In the genomic region with DNA sequence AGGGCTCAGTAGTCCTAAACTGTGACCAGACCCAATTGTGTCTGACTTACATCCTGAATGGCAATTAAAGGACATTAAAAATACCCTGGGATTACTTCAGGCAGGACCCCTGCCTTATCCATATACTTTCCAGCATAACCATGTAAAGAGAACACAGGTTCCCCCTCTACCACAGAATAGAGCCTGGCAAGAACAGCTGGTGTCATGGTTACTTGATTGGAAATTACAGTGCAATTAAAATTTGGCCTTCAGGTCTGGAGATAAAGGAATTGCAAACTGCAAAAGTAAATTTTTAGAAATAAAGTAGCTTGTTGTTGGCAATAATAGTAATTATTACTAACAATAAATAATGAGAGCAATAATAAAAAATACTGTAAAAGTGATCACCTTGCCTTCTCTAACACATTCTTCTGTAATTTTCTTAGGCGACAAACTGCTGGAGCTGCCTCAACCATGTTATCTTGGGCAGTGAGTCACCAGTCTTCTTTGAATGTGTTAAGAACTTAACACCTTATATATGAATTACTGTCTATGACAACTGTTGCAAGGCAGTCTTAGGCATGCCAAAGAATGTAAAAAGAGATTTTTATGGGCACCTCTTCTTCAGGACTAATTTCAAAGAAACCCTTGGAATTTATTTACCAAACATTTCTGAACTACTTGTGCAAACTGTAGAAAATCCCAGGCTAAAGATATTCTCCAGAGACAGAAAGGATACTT, we compare ENCODE assay signal across 21 cellular contexts. TPM values are rescaled to one million over a fixed set of nuclear protein-coding genes. Genes with fewer than 3 reads are reported as not detected.
A peak's percentile ranks its signal among the peaks of the same experiment; 100 is the strongest.
DNase-seq lines count a peak whose midpoint lies in the region; ATAC-seq and TF ChIP-seq lines count a peak whose summit lies in the region.
"Had no signal": no experiment of that assay in that cellular context is flagged by ENCODE, and none has a peak within 500 bp of the region (broad histone marks: within the 10 kb centered on the region; RNA-seq: fewer than 3 reads in every experiment).

No MANE protein-coding gene starts in this region.

- POLR2A ChIA-PET in PC-9 (lab: Charles Lee; ENCODE audit: unreplicated experiment) = no interaction called here

- H3K27ac ChIP-seq in GM23248 (0 out of 2 replicates have a peak overlapping the region, but pooled peaks have one; percentile 1), PC-9 (peak overlapping the region; percentile 44), endodermal cell (ENCODE audit: low read depth, low read length) (no peak overlapping the region), psoas muscle (no peak overlapping the region)
- H3K27ac ChIP-seq: cardiac muscle cell, transverse colon had no signal

- peaks cover 47% of the 10 kb centered on the region for H3F3A ChIP-seq in GM23248 (ENCODE audit: insufficient read depth)
- H3F3A ChIP-seq in PC-9 (ENCODE audit: insufficient read depth, low read depth) = peaks cover 32% of the 10 kb centered on the region

- peak; percentile 63 for DNase-seq in GM23248
- DNase-seq in PC-9 = peak in 1 of 2 experiments; percentile 67
- no peak for DNase-seq in endodermal cell
- DNase-seq in psoas muscle = no peak
- DNase-seq in iPS-NIHi7 (ENCODE audit: extremely low spot score) = no peak
- no peak for DNase-seq in type B pancreatic cell (ENCODE audit: extremely low spot score, unreplicated experiment)
- DNase-seq in stimulated activated naive CD8-positive, alpha-beta T cell treated with anti-CD3 and anti-CD28 coated beads, Interleukin-15, amount 100 ng/mL, for 72 hours = no peak
- DNase-seq: activated CD4-positive, alpha-beta T cell treated with anti-CD3 and anti-CD28 coated beads, Interleukin-2, amount 50 U/mL, for 4 hours; activated T-cell treated with anti-CD3 and anti-CD28 coated beads, Interleukin-2, amount 50 U/mL, for 1 hour; hippocampal formation; left cardiac atrium; midbrain; NCI-H187 treated with DMSO at 0.1 percent for 48 hours; NCI-H524 treated with DMSO at 0.1 percent for 48 hours; retina; stimulated activated naive CD4-positive, alpha-beta T cell treated with Interleukin-2 at 50 U/mL for 16 hours; transverse colon had no signal

- no peaks in the 10 kb centered on the region for H3K27me3 ChIP-seq in GM23248 (replicated peaks; ENCODE audit: insufficient read depth)
- H3K27me3 ChIP-seq in PC-9 (ENCODE audit: insufficient read depth, low read depth) = no peaks in the 10 kb centered on the region
- H3K27me3 ChIP-seq in endodermal cell (ENCODE audit: control insufficient read depth, insufficient read depth, low read length, poor library complexity, severe bottlenecking) = no peaks in the 10 kb centered on the region
- H3K27me3 ChIP-seq in psoas muscle (ENCODE audit: insufficient read depth in 3 of 3, low read length in 2 of 3) = no peaks in the 10 kb centered on the region
- H3K27me3 ChIP-seq: cardiac muscle cell, transverse colon had no signal

- CTCF ChIA-PET in PC-9 (lab: Charles Lee) = no interaction called here

- peak overlapping the region; percentile 10 for H3K27ac Mint-ChIP-seq in endodermal cell
- H3K27ac Mint-ChIP-seq in type B pancreatic cell = no peak overlapping the region
- no peak overlapping the region for H3K27ac Mint-ChIP-seq in stimulated activated naive CD8-positive, alpha-beta T cell treated with anti-CD3 and anti-CD28 coated beads, Interleukin-15, amount 100 ng/mL, for 72 hours
- H3K27ac Mint-ChIP-seq: activated naive CD4-positive, alpha-beta T cell treated with anti-CD3 and anti-CD28 coated beads, Interleukin-2, amount 50 U/mL, for 72 hours; B cell had no signal

- in situ Hi-C loops in GM23248 (cut with MboI) = no loop called here

- H3K79me2 ChIP-seq in GM23248 (ENCODE audit: insufficient read depth) = no peaks in the 10 kb centered on the region; the same call in 1 of the 2 replicates
- H3K79me2 ChIP-seq in PC-9 (ENCODE audit: low read depth) = no peaks in the 10 kb centered on the region; the same call in 1 of the 2 replicates

- BruUV-seq in PC-9 (replicated peaks; lab: Mats Ljungman, UMichigan) = no TSS peak

- H3K4me1 ChIP-seq in GM23248 (ENCODE audit: insufficient read depth) (peaks cover 61% of the 10 kb centered on the region), PC-9 (replicated peaks; ENCODE audit: insufficient read depth) (peaks cover 39% of the 10 kb centered on the region), endodermal cell (ENCODE audit: control insufficient read depth, insufficient read depth, low read length) (peaks cover 27% of the 10 kb centered on the region), psoas muscle (peaks cover 8% of the 10 kb centered on the region)

- H3K27me3 Mint-ChIP-seq in endodermal cell (ENCODE audit: insufficient read depth) (no peaks in the 10 kb centered on the region), type B pancreatic cell (no peaks in the 10 kb centered on the region)
- H3K27me3 Mint-ChIP-seq in stimulated activated naive CD8-positive, alpha-beta T cell treated with anti-CD3 and anti-CD28 coated beads, Interleukin-15, amount 100 ng/mL, for 72 hours = no peaks in the 10 kb centered on the region
- H3K27me3 Mint-ChIP-seq: B cell had no signal

- peaks cover 46% of the 10 kb centered on the region for H3K4me1 Mint-ChIP-seq in endodermal cell
- H3K4me1 Mint-ChIP-seq in type B pancreatic cell (ENCODE audit: unreplicated experiment) = peaks cover 23% of the 10 kb centered on the region
- H3K4me1 Mint-ChIP-seq in stimulated activated naive CD8-positive, alpha-beta T cell treated with anti-CD3 and anti-CD28 coated beads, Interleukin-15, amount 100 ng/mL, for 72 hours = peaks cover 5% of the 10 kb centered on the region
- H3K4me1 Mint-ChIP-seq: B cell had no signal

- H3K36me3 Mint-ChIP-seq in endodermal cell (ENCODE audit: low read depth) = no peaks in the 10 kb centered on the region
- peaks cover 5% of the 10 kb centered on the region for H3K36me3 Mint-ChIP-seq in type B pancreatic cell
- H3K36me3 Mint-ChIP-seq: activated naive CD4-positive, alpha-beta T cell treated with anti-CD3 and anti-CD28 coated beads, Interleukin-2, amount 50 U/mL, for 72 hours had no signal

- ATAC-seq in psoas muscle (peak in 3 of 4 donors; percentile 59 to 87 (median 82)), GM18505 (IDR thresholded peaks at IDR 0.05; ENCODE audit: unreplicated experiment) (no peak)
- ATAC-seq in stimulated activated naive CD8-positive, alpha-beta T cell treated with anti-CD3 and anti-CD28 coated beads, Interleukin-15, amount 100 ng/mL, for 72 hours = no peak
- ATAC-seq: activated naive CD4-positive, alpha-beta T cell treated with anti-CD3 and anti-CD28 coated beads, Interleukin-2, amount 50 U/mL, for 72 hours; left cardiac atrium had no signal

- intact Hi-C loops in PC-9 (cut with micrococcal nuclease; ENCODE audit: unreplicated experiment) = loop anchor here (1.0 to 2.0 kb wide), 2 partner anchors 32 to 162 kb away; no protein-coding TSS in a partner anchor
- intact Hi-C loops in psoas muscle (cut with DNase I) = no loop called here

- no peaks in the 10 kb centered on the region for H3K36me3 ChIP-seq in GM23248 (ENCODE audit: low read depth)
- H3K36me3 ChIP-seq in PC-9 (ENCODE audit: low read depth) = no peaks in the 10 kb centered on the region
- H3K36me3 ChIP-seq in endodermal cell (ENCODE audit: control insufficient read depth, insufficient read depth, low read length) = no peaks in the 10 kb centered on the region
- H3K36me3 ChIP-seq in psoas muscle (ENCODE audit: insufficient read depth in 1 of 2, low read depth in 1 of 2) = no peaks in the 10 kb centered on the region
- H3K36me3 ChIP-seq: cardiac muscle cell, transverse colon had no signal

- H3K9me2 ChIP-seq in GM23248 (ENCODE audit: insufficient read depth) (no peaks in the 10 kb centered on the region), PC-9 (ENCODE audit: insufficient read depth) (no peaks in the 10 kb centered on the region)

- H2AFZ ChIP-seq in GM23248 = no peak overlapping the region
- no peak overlapping the region for H2AFZ ChIP-seq in PC-9

- H3K4me3 Mint-ChIP-seq in endodermal cell = no peak overlapping the region
- no peak overlapping the region for H3K4me3 Mint-ChIP-seq in type B pancreatic cell
- no peak overlapping the region for H3K4me3 Mint-ChIP-seq in stimulated activated naive CD8-positive, alpha-beta T cell treated with anti-CD3 and anti-CD28 coated beads, Interleukin-15, amount 100 ng/mL, for 72 hours
- H3K4me3 Mint-ChIP-seq: B cell had no signal

- no peak overlapping the region for H3K4me3 ChIP-seq in GM23248
- H3K4me3 ChIP-seq in PC-9 = no peak overlapping the region
- H3K4me3 ChIP-seq in endodermal cell (ENCODE audit: low read length) = no peak overlapping the region
- no peak overlapping the region for H3K4me3 ChIP-seq in psoas muscle
- H3K4me3 ChIP-seq: cardiac muscle cell, transverse colon had no signal

- WGBS in GM23248 (ENCODE audit: low coverage in 1 of 2, low lambda C conversion rate in 2 of 2, missing lambda C conversion rate in 2 of 2), 2 experiments = 65 to 73% methylated on average over 1 of the region's 1 CpG
- 90% methylated on average over 1 of the region's 1 CpG; no CpG with 5 or more reads in 1 of the 2 experiments for WGBS in endodermal cell (ENCODE audit: insufficient coverage in 1 of 2, insufficient read length in 1 of 2), 2 experiments
- WGBS in psoas muscle, 3 donors = 32 to 45% (median 39%) methylated on average over 1 of the region's 1 CpG

- no peak for TF ChIP-seq POLR2A in GM18505 (IDR thresholded peaks at IDR 0.05; ENCODE audit: borderline replicate concordance, extremely low read depth, insufficient read depth, insufficient read length)

- no peak overlapping the region for H3K9ac ChIP-seq in GM23248
- H3K9ac ChIP-seq in endodermal cell (ENCODE audit: extremely low read depth, low read length, poor library complexity, severe bottlenecking) = no peak overlapping the region

- H3K9me3 ChIP-seq in GM23248 (ENCODE audit: low read depth) = no peaks in the 10 kb centered on the region
- H3K9me3 ChIP-seq in PC-9 (ENCODE audit: insufficient read depth, low read depth) = no peaks in the 10 kb centered on the region
- no peaks in the 10 kb centered on the region for H3K9me3 ChIP-seq in endodermal cell (ENCODE audit: control insufficient read depth, low read length)
- H3K9me3 ChIP-seq in psoas muscle = no peaks in the 10 kb centered on the region
- H3K9me3 ChIP-seq: transverse colon had no signal

- H3K4me2 ChIP-seq in GM23248 (ENCODE audit: unreplicated experiment) (peak overlapping the region; percentile 7), PC-9 (peak overlapping the region; percentile 16)

- H4K20me1 ChIP-seq in GM23248 (ENCODE audit: insufficient read depth) = no peaks in the 10 kb centered on the region
- H4K20me1 ChIP-seq in PC-9 (ENCODE audit: insufficient read depth) = no peaks in the 10 kb centered on the region

- no peak for TF ChIP-seq CTCF in PC-9 (conservative IDR thresholded peaks at IDR 0.05)
- no peak for TF ChIP-seq CTCF in endodermal cell (conservative IDR thresholded peaks at IDR 0.05)
- TF ChIP-seq CTCF in psoas muscle (IDR thresholded peaks at IDR 0.05) = no peak
- TF ChIP-seq CTCF in type B pancreatic cell (conservative IDR thresholded peaks at IDR 0.05) = no peak

- H3K9me3 Mint-ChIP-seq in endodermal cell (no peaks in the 10 kb centered on the region), type B pancreatic cell (no peaks in the 10 kb centered on the region)
- H3K9me3 Mint-ChIP-seq in stimulated activated naive CD8-positive, alpha-beta T cell treated with anti-CD3 and anti-CD28 coated beads, Interleukin-15, amount 100 ng/mL, for 72 hours = no peaks in the 10 kb centered on the region
- H3K9me3 Mint-ChIP-seq: activated naive CD4-positive, alpha-beta T cell treated with anti-CD3 and anti-CD28 coated beads, Interleukin-2, amount 50 U/mL, for 72 hours had no signal

RNA-seq across cellular contexts. Expression of gene HIBADH, which starts 53.7 kb away (rescaled TPM):
- total RNA-seq in GM23248 (2014; rRNA removed; shearing (Covaris generic)) = 70.1 and 70.9 TPM in 2 replicates
- 87.0 and 96.3 TPM in 2 replicates for polyA plus RNA-seq in GM23248 (2016; fragmentation: Nextera tagmentation; extraction: Ambion mirVana)
- total RNA-seq in PC-9 (2021) = 72.4 and 73.9 TPM in 2 replicates
- 10 to 100 TPM; 48.3 to 78.1 TPM for total RNA-seq in endodermal cell
- 31.2 TPM for polyA plus RNA-seq in endodermal cell (2013, experiment 1 of 2)
- polyA plus RNA-seq in endodermal cell (2013, experiment 2 of 2) = 26.6 TPM
- 10 to 100 TPM; 43.3 to 67.7 (median 51.9) TPM for total RNA-seq in psoas muscle
- 10 to 100 TPM; 25.2 to 59.7 (median 41.5) TPM for polyA plus RNA-seq in psoas muscle
- 34.4 and 37.1 TPM in 2 replicates for total RNA-seq in type B pancreatic cell (ENCODE audit: low replicate concordance)

Comparison
In these comparisons a context has a peak if more than half of its experiments do, and no peak if none do; other contexts are left out.
1. H3K27ac ChIP-seq: peak in GM23248 (single experiment) and PC-9 (single experiment); none in endodermal cell (single experiment) and psoas muscle (single experiment).
2. ATAC-seq: peak in psoas muscle (3 of 4); none in GM18505 (single experiment) and stimulated activated naive CD8-positive, alpha-beta T cell treated with anti-CD3 and anti-CD28 coated beads, Interleukin-15, amount 100 ng/mL, for 72 hours (single experiment).